22 cellular contexts compared by ENCODE assay signal in the genomic region with DNA sequence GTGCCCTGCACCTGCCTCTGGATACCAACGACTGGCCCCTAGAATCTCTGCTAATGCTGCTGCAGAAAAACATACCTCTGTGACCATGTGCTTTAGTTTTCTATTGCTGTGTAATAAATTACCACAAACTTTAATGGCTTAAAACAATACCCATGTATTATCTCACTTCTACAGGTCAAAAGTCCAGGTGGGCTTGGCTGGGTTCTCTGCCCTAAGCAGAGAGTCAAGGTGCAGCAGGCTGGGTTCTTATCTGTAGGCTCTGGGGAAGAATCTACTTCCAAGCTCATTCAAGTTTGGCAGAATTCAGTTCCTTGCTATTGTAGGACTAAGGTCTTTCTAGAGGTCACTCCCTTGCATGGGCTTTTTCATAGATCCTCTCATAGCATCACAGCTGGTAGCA. TPM values are rescaled to one million over a fixed set of nuclear protein-coding genes. Genes with fewer than 3 reads are reported as not detected.
DNase-seq lines count a peak whose midpoint lies in the region; ATAC-seq and TF ChIP-seq lines count a peak whose summit lies in the region.
"Had no signal": no experiment of that assay in that cellular context is flagged by ENCODE, and none has a peak within 500 bp of the region (broad histone marks: within the 10 kb centered on the region; RNA-seq: fewer than 3 reads in every experiment).

No MANE protein-coding gene starts in this region.

- H3K27me3 Mint-ChIP-seq in HFFc6 (ENCODE audit: insufficient read depth) = peaks cover 4% of the 10 kb centered on the region; the same call in 1 of the 2 replicates
- H3K27me3 Mint-ChIP-seq: activated naive CD8-positive, alpha-beta T cell treated with anti-CD3 and anti-CD28 coated beads, Interleukin-2, amount 10 ng/mL, durations not matched to agents 7 days and 5 days had no signal

- H3K4me1 Mint-ChIP-seq in HFFc6 (ENCODE audit: low read depth) = no peaks in the 10 kb centered on the region; the same call in 1 of the 2 replicates
- H3K4me1 Mint-ChIP-seq: activated naive CD8-positive, alpha-beta T cell treated with anti-CD3 and anti-CD28 coated beads, Interleukin-2, amount 10 ng/mL, durations not matched to agents 7 days and 5 days had no signal

- in situ Hi-C loops in brain microvascular endothelial cell (cut with HindIII; ENCODE audit: low pct_ligation_motif_present, low sequenced_read_pairs) = no loop called here

- WGBS in mesodermal cell (ENCODE audit: insufficient coverage in 2 of 2), 2 experiments = no CpG with 5 or more reads among the region's 1 CpG
- WGBS in smooth muscle cell (ENCODE audit: low lambda C conversion rate) = 95% methylated on average over 1 of the region's 1 CpG
- WGBS in right lobe of liver (ENCODE audit: insufficient coverage, low coverage, low lambda C conversion rate, missing lambda C conversion rate) = 80% methylated on average over 1 of the region's 1 CpG

- no peak overlapping the region for H3K9ac ChIP-seq in smooth muscle cell (ENCODE audit: low read depth)
- H3K9ac ChIP-seq: neural progenitor cell had no signal

- H2AFZ ChIP-seq in smooth muscle cell (ENCODE audit: low read depth) = peak overlapping the region; percentile 64
- H2AFZ ChIP-seq: neural progenitor cell had no signal

- TF ChIP-seq CTCF in HFFc6 (IDR thresholded peaks at IDR 0.05) (no peak), brain microvascular endothelial cell (IDR thresholded peaks at IDR 0.05; ENCODE audit: low read depth, low read length, missing control alignments) (no peak), smooth muscle cell (IDR thresholded peaks at IDR 0.05; ENCODE audit: borderline replicate concordance, insufficient read depth, poor library complexity, severe bottlenecking) (no peak), right lobe of liver (IDR thresholded peaks at IDR 0.05) (no peak)

- H3F3A ChIP-seq in smooth muscle cell (ENCODE audit: low read depth) = no peaks in the 10 kb centered on the region

- H3K27ac ChIP-seq in brain microvascular endothelial cell = peak overlapping the region; percentile 75
- H3K27ac ChIP-seq in mesodermal cell (ENCODE audit: low read depth, low read length, severe bottlenecking) = peak overlapping the region; percentile 55
- H3K27ac ChIP-seq in smooth muscle cell (ENCODE audit: low read depth) = peak overlapping the region; percentile 86
- H3K27ac ChIP-seq in right lobe of liver = no peak overlapping the region
- H3K27ac ChIP-seq: esophagus squamous epithelium, neural progenitor cell, stomach had no signal

- peaks cover 11% of the 10 kb centered on the region for H3K9me3 ChIP-seq in mesodermal cell (ENCODE audit: control insufficient read depth, low read length)
- no peaks in the 10 kb centered on the region for H3K9me3 ChIP-seq in smooth muscle cell (replicated peaks; ENCODE audit: low read depth)
- no peaks in the 10 kb centered on the region for H3K9me3 ChIP-seq in right lobe of liver
- H3K9me3 ChIP-seq: esophagus squamous epithelium had no signal

- peaks cover 16% of the 10 kb centered on the region for H3K36me3 Mint-ChIP-seq in HFFc6 (ENCODE audit: low read depth)
- H3K36me3 Mint-ChIP-seq: activated naive CD8-positive, alpha-beta T cell treated with anti-CD3 and anti-CD28 coated beads, Interleukin-2, amount 10 ng/mL, durations not matched to agents 7 days and 5 days; neural progenitor cell had no signal

- no peak overlapping the region for H3K27ac Mint-ChIP-seq in HFFc6
- H3K27ac Mint-ChIP-seq: activated naive CD8-positive, alpha-beta T cell treated with anti-CD3 and anti-CD28 coated beads, Interleukin-2, amount 10 ng/mL, durations not matched to agents 7 days and 5 days; neural progenitor cell had no signal

- ATAC-seq in HG02884 (IDR thresholded peaks at IDR 0.05; ENCODE audit: unreplicated experiment) (no peak), right lobe of liver (no peak)
- ATAC-seq: HepG2 had no signal

- peak overlapping the region; percentile 60; the same call in 1 of the 2 replicates for H3K4me3 Mint-ChIP-seq in HFFc6
- H3K4me3 Mint-ChIP-seq: activated naive CD8-positive, alpha-beta T cell treated with anti-CD3 and anti-CD28 coated beads, Interleukin-2, amount 10 ng/mL, durations not matched to agents 7 days and 5 days; neural progenitor cell had no signal

- no peaks in the 10 kb centered on the region for H3K79me2 ChIP-seq in smooth muscle cell (ENCODE audit: low read depth)

- H3K4me2 ChIP-seq in smooth muscle cell = peak overlapping the region; percentile 33
- H3K4me2 ChIP-seq: neural progenitor cell had no signal

- H3K36me3 ChIP-seq in brain microvascular endothelial cell (replicated peaks) = no peaks in the 10 kb centered on the region
- no peaks in the 10 kb centered on the region for H3K36me3 ChIP-seq in mesodermal cell (ENCODE audit: control insufficient read depth, insufficient read depth, low read length)
- H3K36me3 ChIP-seq in smooth muscle cell (ENCODE audit: low read depth) = no peaks in the 10 kb centered on the region
- H3K36me3 ChIP-seq in right lobe of liver = no peaks in the 10 kb centered on the region
- H3K36me3 ChIP-seq: esophagus squamous epithelium, neural progenitor cell, stomach had no signal

- no peak for TF ChIP-seq POLR2A in right lobe of liver (IDR thresholded peaks at IDR 0.05)

- no peak overlapping the region for H3K4me3 ChIP-seq in brain microvascular endothelial cell (ENCODE audit: low read depth, low read length)
- H3K4me3 ChIP-seq in mesodermal cell (ENCODE audit: extremely low read depth, insufficient read depth, low read length, poor library complexity, severe bottlenecking) = no peak overlapping the region
- H3K4me3 ChIP-seq in smooth muscle cell = no peak overlapping the region
- H3K4me3 ChIP-seq in right lobe of liver = no peak overlapping the region
- H3K4me3 ChIP-seq: esophagus squamous epithelium, lung, neural progenitor cell, stomach had no signal

- H4K20me1 ChIP-seq in smooth muscle cell (ENCODE audit: low read depth) = no peaks in the 10 kb centered on the region

- H3K9me3 Mint-ChIP-seq in HFFc6 = no peaks in the 10 kb centered on the region

- DNase-seq in HFFc6 (no peak), brain microvascular endothelial cell (no peak), smooth muscle cell (lab: John Stamatoyannopoulos, UW; ENCODE audit: unreplicated experiment) (no peak), cerebellar nuclear complex (lab: John Stamatoyannopoulos, UW) (no peak), right lobe of liver (no peak)
- DNase-seq: activated CD4-positive, CD25-positive, alpha-beta regulatory T cell; activated gamma-delta T cell treated with Interleukin-2 at 50 U/mL for 16 hours; activated naive CD8-positive, alpha-beta T cell treated with anti-CD3 and anti-CD28 coated beads, Interleukin-2, amount 10 ng/mL, durations not matched to agents 7 days and 5 days; activated T-cell treated with anti-CD3 and anti-CD28 coated beads, Interleukin-2, amount 50 U/mL, for 48 hours; C1 segment of cervical spinal cord; central memory CD4-positive, alpha-beta T cell; esophagus squamous epithelium; MV-4-11; NCI-H1436 treated with DMSO at 0.1 percent for 48 hours; RPMI8226; stimulated activated CD4-positive, alpha-beta T cell treated with anti-CD3 and anti-CD28 coated beads, Interleukin-2, amount 100 ng/mL, for 48 hours; stomach had no signal

- intact Hi-C loops in right lobe of liver (cut with DNase I) = no loop called here

- H3K27me3 ChIP-seq in brain microvascular endothelial cell (replicated peaks) (no peaks in the 10 kb centered on the region), smooth muscle cell (ENCODE audit: low read depth) (no peaks in the 10 kb centered on the region), right lobe of liver (no peaks in the 10 kb centered on the region)
- H3K27me3 ChIP-seq: esophagus squamous epithelium, neural progenitor cell, stomach had no signal

- H3K4me1 ChIP-seq in mesodermal cell (ENCODE audit: control insufficient read depth, insufficient read depth, low read length, poor library complexity, severe bottlenecking) (peaks cover 15% of the 10 kb centered on the region), smooth muscle cell (ENCODE audit: low read depth) (no peaks in the 10 kb centered on the region), right lobe of liver (peaks cover 0 to 11% (median 3%) of the 10 kb centered on the region in 4 donors)
- H3K4me1 ChIP-seq: neural progenitor cell, stomach had no signal

RNA-seq across cellular contexts. Expression of gene CCDC71L, which starts 52.3 kb away (rescaled TPM):
- total RNA-seq in HFFc6 (2021; fragmentation: NEBNext Ultra II Directional; extraction: Animal tissue kit (Norgen Biotek cat#: 25700)) = 100 to 1,000 TPM; 109 to 154 (median 119) TPM
- 18.9 TPM for polyA plus RNA-seq in mesodermal cell (2013, experiment 1 of 2)
- 16.3 TPM for polyA plus RNA-seq in mesodermal cell (2013, experiment 2 of 2)
- total RNA-seq in smooth muscle cell (33.1 and 35.7 TPM in 2 replicates), right lobe of liver (10 to 100 TPM in 5 of 6 experiments, 1 to 10 TPM in 1; 8.6 to 45.7 (median 22.6) TPM)
- polyA plus RNA-seq in smooth muscle cell = 17.1 and 21.0 TPM in 2 replicates
- polyA plus RNA-seq: HepG2 had no signal

Comparison
In these comparisons a context has a peak if more than half of its experiments do, and no peak if none do; other contexts are left out.
1. H3K27ac ChIP-seq: peak in brain microvascular endothelial cell (single experiment), mesodermal cell (single experiment) and smooth muscle cell (single experiment); none in right lobe of liver (0 of 3).